Comparison of ENCODE assay signal across 1 cellular context in genomic region chr22:24206460-24207263, GRCh38.
TF ChIP-seq lines count a peak whose summit lies in the region.

No MANE protein-coding gene starts in this region.

TF ChIP-seq in HepG2, 621 proteins besides CTCF, POLR2A, EP300 and RAD21:
- peak; percentile 66; the same call in 1 of the 2 replicates for TF ChIP-seq PATZ1 (CRISPR knock-in tag; IDR thresholded peaks at IDR 0.05)
